In genomic region chr13:106756446-106756845, GRCh38 we compare ENCODE assay signal across 15 cellular contexts.
"Had no signal": no experiment of that assay in that cellular context is flagged by ENCODE, and none has a peak within 500 bp of the region (broad histone marks: within the 10 kb centered on the region; RNA-seq: fewer than 3 reads in every experiment).

No MANE protein-coding gene starts in this region.

- H3K9me3 ChIP-seq: body of pancreas, left lung, testis had no signal

- H3K4me3 ChIP-seq: body of pancreas, left lung, testis had no signal

- DNase-seq: activated CD4-positive, alpha-beta T cell treated with anti-CD3 and anti-CD28 coated beads, Interleukin-2, amount 50 U/mL, for 4 hours; activated CD4-positive, CD25-positive, alpha-beta regulatory T cell; activated T-cell treated with anti-CD3 and anti-CD28 coated beads, Interleukin-2, amount 50 U/mL, for 1 hour; amniotic stem cell; cerebellar nuclear complex; left lung; occipital lobe; stimulated activated CD4-positive, alpha-beta T cell treated with anti-CD3 and anti-CD28 coated beads, Interleukin-15, amount 100 ng/mL, for 24 hours; stimulated activated CD4-positive, alpha-beta T cell treated with anti-CD3 and anti-CD28 coated beads, Interleukin-4, amount 100 ng/mL, for 24 hours; stimulated activated naive CD8-positive, alpha-beta T cell treated with anti-CD3 and anti-CD28 coated beads, Interleukin-15, amount 100 ng/mL, for 72 hours; testis had no signal

- H3K27me3 ChIP-seq: body of pancreas, left lung, testis had no signal

- ATAC-seq: activated naive CD4-positive, alpha-beta T cell treated with anti-CD3 and anti-CD28 coated beads, Interleukin-2, amount 50 U/mL, for 72 hours; body of pancreas; esophagus mucosa; left lung; SK-N-SH treated with all-trans-retinoic acid at 6 μM for 48 hours; stimulated activated naive CD8-positive, alpha-beta T cell treated with anti-CD3 and anti-CD28 coated beads, Interleukin-15, amount 100 ng/mL, for 72 hours had no signal

- H3K36me3 ChIP-seq: left lung had no signal

- H3K4me1 ChIP-seq: left lung, testis had no signal
